8 cellular contexts compared by ENCODE assay signal in the genomic region with DNA sequence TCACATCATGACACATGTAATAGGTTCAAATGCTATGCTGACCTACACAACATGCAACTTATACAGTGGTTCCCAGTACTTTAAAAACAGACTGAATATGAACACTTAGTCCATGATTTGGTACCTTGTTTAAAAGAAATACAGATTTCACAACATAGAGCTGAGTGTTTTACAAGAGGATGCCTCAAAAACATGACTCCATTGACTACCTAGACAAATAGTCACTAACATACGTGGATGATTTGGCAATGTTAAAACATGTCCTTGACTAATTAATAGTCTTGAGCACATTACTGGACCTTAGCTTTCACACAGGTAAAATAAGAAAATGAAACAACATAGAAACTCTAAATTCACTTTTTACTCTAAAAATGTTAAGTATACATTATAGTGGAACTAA.
"Had no signal": no experiment of that assay in that cellular context is flagged by ENCODE, and none has a peak within 500 bp of the region (broad histone marks: within the 10 kb centered on the region; RNA-seq: fewer than 3 reads in every experiment).

No MANE protein-coding gene starts in this region.

- DNase-seq: GDM1, GF-D8 had no signal

- ATAC-seq: GM12878 had no signal

- H3K4me3 ChIP-seq: GM12878 had no signal

- FAIRE-seq: G401.6, GM12878, GM12891, GM12892, GM18507, GM19239 had no signal
